Comparison of ENCODE assay signal across 28 cellular contexts in the genomic region with DNA sequence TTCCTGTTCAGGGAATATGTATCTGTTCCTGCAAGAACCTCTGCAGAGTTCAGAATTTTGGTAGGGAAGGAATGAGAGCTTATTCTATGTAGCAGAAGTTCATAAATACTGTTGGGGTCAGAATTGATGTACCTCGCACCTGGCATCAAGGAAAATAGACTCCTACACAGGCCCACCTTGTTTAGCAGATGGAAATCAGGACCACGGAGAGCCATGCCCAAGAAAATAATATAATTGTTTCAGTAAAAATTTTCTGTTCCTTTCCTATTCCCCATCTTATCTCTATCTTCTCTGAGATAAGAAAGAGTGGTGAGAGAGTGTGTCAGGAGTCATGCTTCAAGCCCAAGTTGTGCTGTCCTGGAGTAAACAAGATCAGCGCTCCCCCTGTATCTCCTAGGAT.
"Had no signal": no experiment of that assay in that cellular context is flagged by ENCODE, and none has a peak within 500 bp of the region (broad histone marks: within the 10 kb centered on the region; RNA-seq: fewer than 3 reads in every experiment).

No MANE protein-coding gene starts in this region.

- ATAC-seq: stimulated activated effector memory CD8-positive, alpha-beta T cell treated with anti-CD3 and anti-CD28 coated beads, Interleukin-12 subunit alpha, Interleukin-12 subunit beta, amount 100 ng/mL, for 72 hours; stimulated activated memory B cell treated with anti-CD40 and anti-IgM and Interleukin-4, amounts not matched to agents 10 μg/mL and 1 μg/mL and 100 μg/mL, for 72 hours; stimulated activated naive B cell treated with anti-CD40 and anti-IgM and Interleukin-4, amounts not matched to agents 10 μg/mL and 1 μg/mL and 100 μg/mL, for 72 hours; stimulated activated naive CD8-positive, alpha-beta T cell treated with anti-CD3 and anti-CD28 coated beads, Interleukin-15, amount 100 ng/mL, for 72 hours; stimulated activated naive CD8-positive, alpha-beta T cell treated with anti-CD3 and anti-CD28 coated beads, Interleukin-15, Interleukin-2, amounts not matched to agents 100 U/mL and 50 U/mL, for 24 hours; upper lobe of right lung had no signal

- H3K9me3 Mint-ChIP-seq: stimulated activated naive CD8-positive, alpha-beta T cell treated with anti-CD3 and anti-CD28 coated beads, Interleukin-15, Interleukin-2, amounts not matched to agents 100 ng/mL and 50 ng/mL, for 24 hours; type B pancreatic cell had no signal

- H3K27me3 Mint-ChIP-seq: stimulated activated memory B cell treated with anti-CD40 and anti-IgM and Interleukin-4, amounts not matched to agents 10 μg/mL and 1 μg/mL and 100 μg/mL, for 72 hours; stimulated activated naive B cell treated with anti-CD40 and anti-IgM and Interleukin-4, amounts not matched to agents 10 μg/mL and 1 μg/mL and 100 μg/mL, for 72 hours; stimulated activated naive CD8-positive, alpha-beta T cell treated with anti-CD3 and anti-CD28 coated beads, Interleukin-15, amount 100 ng/mL, for 72 hours; stimulated activated naive CD8-positive, alpha-beta T cell treated with anti-CD3 and anti-CD28 coated beads, Interleukin-15, Interleukin-2, amounts not matched to agents 100 ng/mL and 50 ng/mL, for 24 hours; type B pancreatic cell had no signal

- H3K9me3 ChIP-seq: stomach, suprapubic skin, testis, thoracic aorta, thyroid gland, tibial artery, tibial nerve, transverse colon, upper lobe of left lung, upper lobe of right lung, uterus, vagina had no signal

- H3K27me3 ChIP-seq: stomach, suprapubic skin, testis, thyroid gland, tibial artery, transverse colon, upper lobe of left lung, upper lobe of right lung, uterus, vagina had no signal

- H3K4me3 ChIP-seq: stomach, suprapubic skin, testis, thoracic aorta, thyroid gland, tibial artery, tibial nerve, transverse colon, upper lobe of left lung, upper lobe of right lung, uterus, vagina had no signal

- H3K4me3 Mint-ChIP-seq: stimulated activated effector memory CD8-positive, alpha-beta T cell treated with anti-CD3 and anti-CD28 coated beads, Interleukin-12 subunit alpha, Interleukin-12 subunit beta, amount 100 ng/mL, for 72 hours; stimulated activated memory B cell treated with anti-CD40 and anti-IgM and Interleukin-4, amounts not matched to agents 10 μg/mL and 1 μg/mL and 100 μg/mL, for 72 hours; stimulated activated naive B cell treated with anti-CD40 and anti-IgM and Interleukin-4, amounts not matched to agents 10 μg/mL and 1 μg/mL and 100 μg/mL, for 72 hours; stimulated activated naive CD8-positive, alpha-beta T cell treated with anti-CD3 and anti-CD28 coated beads, Interleukin-15, amount 100 ng/mL, for 72 hours; stimulated activated naive CD8-positive, alpha-beta T cell treated with anti-CD3 and anti-CD28 coated beads, Interleukin-15, Interleukin-2, amounts not matched to agents 100 ng/mL and 50 ng/mL, for 24 hours; type B pancreatic cell had no signal

- H3K27ac ChIP-seq: stomach, suprapubic skin, testis, thoracic aorta, thyroid gland, tibial artery, tibial nerve, transverse colon, upper lobe of left lung, upper lobe of right lung, uterus, vagina had no signal

- H3K36me3 ChIP-seq: stomach, suprapubic skin, thoracic aorta, thyroid gland, tibial artery, tibial nerve, transverse colon, upper lobe of left lung, upper lobe of right lung, uterus, vagina had no signal

- H3K36me3 Mint-ChIP-seq: stimulated activated effector memory CD8-positive, alpha-beta T cell treated with anti-CD3 and anti-CD28 coated beads, Interleukin-12 subunit alpha, Interleukin-12 subunit beta, amount 100 ng/mL, for 72 hours; stimulated activated memory B cell treated with anti-CD40 and anti-IgM and Interleukin-4, amounts not matched to agents 10 μg/mL and 1 μg/mL and 100 μg/mL, for 72 hours; stimulated activated naive B cell treated with anti-CD40 and anti-IgM and Interleukin-4, amounts not matched to agents 10 μg/mL and 1 μg/mL and 100 μg/mL, for 72 hours; type B pancreatic cell had no signal

- FAIRE-seq: urothelium cell line had no signal

- H3K4me1 Mint-ChIP-seq: stimulated activated effector memory CD8-positive, alpha-beta T cell treated with anti-CD3 and anti-CD28 coated beads, Interleukin-12 subunit alpha, Interleukin-12 subunit beta, amount 100 ng/mL, for 72 hours; stimulated activated memory B cell treated with anti-CD40 and anti-IgM and Interleukin-4, amounts not matched to agents 10 μg/mL and 1 μg/mL and 100 μg/mL, for 72 hours; stimulated activated naive B cell treated with anti-CD40 and anti-IgM and Interleukin-4, amounts not matched to agents 10 μg/mL and 1 μg/mL and 100 μg/mL, for 72 hours; stimulated activated naive CD8-positive, alpha-beta T cell treated with anti-CD3 and anti-CD28 coated beads, Interleukin-15, amount 100 ng/mL, for 72 hours had no signal

- H3K4me1 ChIP-seq: stomach, suprapubic skin, testis, thyroid gland, tibial artery, tibial nerve, transverse colon, upper lobe of left lung, upper lobe of right lung, uterus, vagina had no signal

- H3K27ac Mint-ChIP-seq: stimulated activated effector memory CD8-positive, alpha-beta T cell treated with anti-CD3 and anti-CD28 coated beads, Interleukin-12 subunit alpha, Interleukin-12 subunit beta, amount 100 ng/mL, for 72 hours; stimulated activated memory B cell treated with anti-CD40 and anti-IgM and Interleukin-4, amounts not matched to agents 10 μg/mL and 1 μg/mL and 100 μg/mL, for 72 hours; stimulated activated naive B cell treated with anti-CD40 and anti-IgM and Interleukin-4, amounts not matched to agents 10 μg/mL and 1 μg/mL and 100 μg/mL, for 72 hours; stimulated activated naive CD8-positive, alpha-beta T cell treated with anti-CD3 and anti-CD28 coated beads, Interleukin-15, amount 100 ng/mL, for 72 hours; stimulated activated naive CD8-positive, alpha-beta T cell treated with anti-CD3 and anti-CD28 coated beads, Interleukin-15, Interleukin-2, amounts not matched to agents 100 ng/mL and 50 ng/mL, for 24 hours; type B pancreatic cell had no signal

- DNase-seq: stimulated activated CD4-positive, alpha-beta T cell treated with anti-CD3 and anti-CD28 coated beads, Interleukin-2, amount 100 ng/mL, for 48 hours; stimulated activated CD4-positive, alpha-beta T cell treated with anti-CD3 and anti-CD28 coated beads, Interleukin-4, amount 100 ng/mL, for 1 hour; stimulated activated CD4-positive, alpha-beta T cell treated with anti-CD3 and anti-CD28 coated beads, Interleukin-4, amount 100 ng/mL, for 24 hours; stimulated activated CD4-positive, alpha-beta T cell treated with anti-CD3 and anti-CD28 coated beads, Interleukin-4, amount 100 ng/mL, for 4 hours; stimulated activated CD8-positive, alpha-beta memory T cell treated with anti-CD3 and anti-CD28 coated beads, Interleukin-4, amount 100 ng/mL, for 48 hours; stimulated activated naive B cell treated with anti-CD40 and anti-IgM and Interleukin-4, amounts not matched to agents 10 μg/mL and 1 μg/mL and 100 μg/mL, for 72 hours; stimulated activated naive CD4-positive, alpha-beta T cell; stimulated activated naive CD4-positive, alpha-beta T cell treated with Interleukin-2 at 50 U/mL for 16 hours; stimulated activated naive CD8-positive, alpha-beta T cell treated with anti-CD3 and anti-CD28 coated beads, Interleukin-15, amount 100 ng/mL, for 72 hours; stimulated activated naive CD8-positive, alpha-beta T cell treated with anti-CD3 and anti-CD28 coated beads, Interleukin-15, Interleukin-2, amounts not matched to agents 100 U/mL and 50 U/mL, for 24 hours; stomach; substantia nigra; testis; thyroid gland; tibial artery; transverse colon; upper lobe of left lung; upper lobe of right lung; uterus had no signal
